29 cellular contexts compared by ENCODE assay signal in the genomic region with DNA sequence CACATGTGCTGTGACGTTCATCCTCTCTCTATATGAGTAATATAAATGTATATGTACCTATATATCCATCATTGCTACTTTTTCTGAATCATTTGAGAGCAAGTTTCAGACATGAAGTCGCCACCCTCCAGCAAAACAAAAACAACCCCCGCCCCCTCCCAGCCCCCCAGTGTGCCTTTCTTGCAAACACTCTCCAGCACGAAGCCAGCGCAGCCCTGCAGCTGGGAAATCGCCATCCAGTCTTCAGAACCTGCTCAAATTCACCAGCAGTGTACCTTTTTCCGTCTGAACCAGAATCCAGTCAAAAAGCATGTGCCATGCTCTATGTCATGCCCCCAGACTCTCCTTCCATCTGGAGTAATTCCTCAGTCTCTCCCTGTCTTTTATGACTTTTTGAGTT.
"Had no signal": no experiment of that assay in that cellular context is flagged by ENCODE, and none has a peak within 500 bp of the region (broad histone marks: within the 10 kb centered on the region; RNA-seq: fewer than 3 reads in every experiment).

No MANE protein-coding gene starts in this region.

- H3K4me3 Mint-ChIP-seq: activated CD8-positive, alpha-beta T cell treated with anti-CD3 and anti-CD28 coated beads for 36 hours; activated T-cell treated with anti-CD3 and anti-CD28 coated beads, Interleukin-2, amount 50 U/mL, for 4 hours; activated T-helper 17 cell treated with anti-CD3 and anti-CD28 coated beads, Interleukin-2, amount 50 U/mL, for 72 hours; mesothelial cell of epicardium; nephron progenitor cell; T-helper 1 cell treated with Interleukin-12 subunit alpha and Interleukin-12 subunit beta and Interleukin-4 antibody, amounts not matched to agents 30 μg/mL and 1 μg/mL, for 36 hours had no signal

- H3K36me3 ChIP-seq: brain microvascular endothelial cell, right lobe of liver, upper lobe of left lung had no signal

- H3K27me3 ChIP-seq: brain microvascular endothelial cell, right lobe of liver, upper lobe of left lung had no signal

- H3K9me3 Mint-ChIP-seq: activated CD8-positive, alpha-beta T cell treated with anti-CD3 and anti-CD28 coated beads for 36 hours; activated T-cell treated with anti-CD3 and anti-CD28 coated beads, Interleukin-2, amount 50 U/mL, for 4 hours; activated T-helper 17 cell treated with anti-CD3 and anti-CD28 coated beads, Interleukin-2, amount 50 U/mL, for 72 hours; mesothelial cell of epicardium; T-helper 1 cell treated with Interleukin-12 subunit alpha and Interleukin-12 subunit beta and Interleukin-4 antibody, amounts not matched to agents 30 μg/mL and 1 μg/mL, for 36 hours had no signal

- H3K4me1 Mint-ChIP-seq: activated T-helper 17 cell treated with anti-CD3 and anti-CD28 coated beads, Interleukin-2, amount 50 U/mL, for 72 hours; naive B cell had no signal

- H3K27ac Mint-ChIP-seq: activated CD8-positive, alpha-beta T cell treated with anti-CD3 and anti-CD28 coated beads for 36 hours; activated T-helper 17 cell treated with anti-CD3 and anti-CD28 coated beads, Interleukin-2, amount 50 U/mL, for 72 hours; mesothelial cell of epicardium; naive B cell; nephron progenitor cell; T-helper 1 cell treated with Interleukin-12 subunit alpha and Interleukin-12 subunit beta and Interleukin-4 antibody, amounts not matched to agents 30 μg/mL and 1 μg/mL, for 36 hours had no signal

- H3K36me3 Mint-ChIP-seq: mesothelial cell of epicardium, naive B cell had no signal

- H3K9me3 ChIP-seq: right lobe of liver, upper lobe of left lung had no signal

- DNase-seq: activated CD4-positive, alpha-beta T cell treated with anti-CD3 and anti-CD28 coated beads, Interleukin-2, amount 50 U/mL, for 1 hour; activated CD8-positive, alpha-beta T cell treated with anti-CD3 and anti-CD28 coated beads for 36 hours; activated gamma-delta T cell treated with Interleukin-2 at 50 U/mL for 16 hours; activated naive CD4-positive, alpha-beta T cell treated with anti-CD3 and anti-CD28 coated beads, Interleukin-2, amount 50 U/mL, for 16 hours; activated T-cell treated with anti-CD3 and anti-CD28 coated beads, Interleukin-2, amount 50 U/mL, for 4 hours; amniotic stem cell; brain microvascular endothelial cell; dorsolateral prefrontal cortex; effector memory CD4-positive, alpha-beta T cell; glutamatergic neuron; islet precursor cell; left cardiac atrium; mammary epithelial cell; naive B cell; nephron progenitor cell; nucleus accumbens; right lobe of liver; stimulated activated CD4-positive, alpha-beta T cell treated with anti-CD3 and anti-CD28 coated beads, Interleukin-2, amount 100 ng/mL, for 48 hours; stimulated activated naive CD8-positive, alpha-beta T cell treated with anti-CD3 and anti-CD28 coated beads, Interleukin-15, Interleukin-2, amounts not matched to agents 100 U/mL and 50 U/mL, for 24 hours; SW 1271; T-helper 9 cell had no signal

- ATAC-seq: activated CD4-positive, CD25-positive, alpha-beta regulatory T cell treated with anti-CD3 and anti-CD28 coated beads, Interleukin-2, amount 50 U/mL, for 24 hours; activated CD8-positive, alpha-beta T cell treated with anti-CD3 and anti-CD28 coated beads for 36 hours; activated T-cell treated with anti-CD3 and anti-CD28 coated beads, Interleukin-2, amount 50 U/mL, for 4 hours; activated T-helper 17 cell treated with anti-CD3 and anti-CD28 coated beads, Interleukin-2, amount 50 U/mL, for 72 hours; left cardiac atrium; right lobe of liver; stimulated activated naive CD8-positive, alpha-beta T cell treated with anti-CD3 and anti-CD28 coated beads, Interleukin-15, Interleukin-2, amounts not matched to agents 100 U/mL and 50 U/mL, for 24 hours had no signal

- H3K4me3 ChIP-seq: coronary artery, dorsolateral prefrontal cortex, right lobe of liver, upper lobe of left lung had no signal

- H3K27ac ChIP-seq: brain microvascular endothelial cell, coronary artery, dorsolateral prefrontal cortex, parathyroid adenoma, right lobe of liver, VCaP had no signal

- H3K4me1 ChIP-seq: parathyroid adenoma, right lobe of liver had no signal
